8 cellular contexts compared by ENCODE assay signal in genomic region chr15:90954712-90955671, GRCh38.
A peak's percentile ranks its signal among the peaks of the same experiment; 100 is the strongest.
DNase-seq lines count a peak whose midpoint lies in the region; ATAC-seq and TF ChIP-seq lines count a peak whose summit lies in the region.

A gene with protein sequence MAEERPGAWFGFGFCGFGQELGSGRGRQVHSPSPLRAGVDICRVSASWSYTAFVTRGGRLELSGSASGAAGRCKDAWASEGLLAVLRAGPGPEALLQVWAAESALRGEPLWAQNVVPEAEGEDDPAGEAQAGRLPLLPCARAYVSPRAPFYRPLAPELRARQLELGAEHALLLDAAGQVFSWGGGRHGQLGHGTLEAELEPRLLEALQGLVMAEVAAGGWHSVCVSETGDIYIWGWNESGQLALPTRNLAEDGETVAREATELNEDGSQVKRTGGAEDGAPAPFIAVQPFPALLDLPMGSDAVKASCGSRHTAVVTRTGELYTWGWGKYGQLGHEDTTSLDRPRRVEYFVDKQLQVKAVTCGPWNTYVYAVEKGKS (plus strand): TSS chr15:90954884. CDS start chr15:90956735, 1,851 bp downstream.

- TF ChIP-seq CTCF in nephron progenitor cell (IDR thresholded peaks at IDR 0.05): no peak

- DNase-seq in DMS 273 treated with DMSO at 0.1 percent for 48 hours (lab: John Stamatoyannopoulos, UW) (peak; percentile 78), KBM-7 (peak; percentile 95), fibroblast of the conjunctiva (ENCODE audit: low read depth) (peak; percentile 93), nephron progenitor cell (peak; percentile 88)
- DNase-seq in activated effector memory CD4-positive, alpha-beta T cell treated with anti-CD3 and anti-CD28 coated beads, Interleukin-2, amount 50 U/mL, for 16 hours: peak; percentile 96

- H3K9me3 Mint-ChIP-seq in nephron progenitor cell: no peaks in the 10 kb centered on the region
- no peaks in the 10 kb centered on the region for H3K9me3 Mint-ChIP-seq in stimulated activated naive CD8-positive, alpha-beta T cell treated with anti-CD3 and anti-CD28 coated beads, Interleukin-15, Interleukin-2, amounts not matched to agents 100 ng/mL and 50 ng/mL, for 24 hours

- peaks cover 19% of the 10 kb centered on the region for H3K27me3 Mint-ChIP-seq in nephron progenitor cell (ENCODE audit: low read depth, poor library complexity)
- H3K27me3 Mint-ChIP-seq in stimulated activated naive CD8-positive, alpha-beta T cell treated with anti-CD3 and anti-CD28 coated beads, Interleukin-15, Interleukin-2, amounts not matched to agents 100 ng/mL and 50 ng/mL, for 24 hours: no peaks in the 10 kb centered on the region

- H3K36me3 Mint-ChIP-seq in nephron progenitor cell (ENCODE audit: low read depth): peaks cover 33% of the 10 kb centered on the region
- H3K36me3 Mint-ChIP-seq in stimulated activated naive CD8-positive, alpha-beta T cell treated with anti-CD3 and anti-CD28 coated beads, Interleukin-15, Interleukin-2, amounts not matched to agents 100 ng/mL and 50 ng/mL, for 24 hours (ENCODE audit: low read depth): peaks cover 41% of the 10 kb centered on the region

- peak within 1 kb of the TSS; percentile 80 for H3K4me3 Mint-ChIP-seq in nephron progenitor cell
- H3K4me3 Mint-ChIP-seq in stimulated activated naive CD8-positive, alpha-beta T cell treated with anti-CD3 and anti-CD28 coated beads, Interleukin-15, Interleukin-2, amounts not matched to agents 100 ng/mL and 50 ng/mL, for 24 hours: peak within 1 kb of the TSS; percentile 88

- in situ Hi-C loops in KBM-7 (cut with MboI; ENCODE audit: low pct_unique_long_range_greater_than_20kb, low sequenced_read_pairs): no loop called here

- peak; percentile 82 for TF ChIP-seq POLR2A in Raji (IDR thresholded peaks at IDR 0.05; ENCODE audit: insufficient read depth, low read depth, low read length)

- peak; percentile 91 for ATAC-seq in GM21619 (IDR thresholded peaks at IDR 0.05; ENCODE audit: unreplicated experiment)

- H3K4me1 Mint-ChIP-seq in nephron progenitor cell: peaks cover 16% of the 10 kb centered on the region
- peaks cover 12% of the 10 kb centered on the region for H3K4me1 Mint-ChIP-seq in stimulated activated naive CD8-positive, alpha-beta T cell treated with anti-CD3 and anti-CD28 coated beads, Interleukin-15, Interleukin-2, amounts not matched to agents 100 ng/mL and 50 ng/mL, for 24 hours (ENCODE audit: low read depth)

- H3K27ac Mint-ChIP-seq in nephron progenitor cell: peak within 1 kb of the TSS; percentile 81
- peak within 1 kb of the TSS; percentile 92 for H3K27ac Mint-ChIP-seq in stimulated activated naive CD8-positive, alpha-beta T cell treated with anti-CD3 and anti-CD28 coated beads, Interleukin-15, Interleukin-2, amounts not matched to agents 100 ng/mL and 50 ng/mL, for 24 hours

Comparison
In these comparisons a context has a peak if more than half of its experiments do, and no peak if none do; other contexts are left out.
1. Peak in every context shown above with its lines: DNase-seq and ATAC-seq.